In the genomic region with DNA sequence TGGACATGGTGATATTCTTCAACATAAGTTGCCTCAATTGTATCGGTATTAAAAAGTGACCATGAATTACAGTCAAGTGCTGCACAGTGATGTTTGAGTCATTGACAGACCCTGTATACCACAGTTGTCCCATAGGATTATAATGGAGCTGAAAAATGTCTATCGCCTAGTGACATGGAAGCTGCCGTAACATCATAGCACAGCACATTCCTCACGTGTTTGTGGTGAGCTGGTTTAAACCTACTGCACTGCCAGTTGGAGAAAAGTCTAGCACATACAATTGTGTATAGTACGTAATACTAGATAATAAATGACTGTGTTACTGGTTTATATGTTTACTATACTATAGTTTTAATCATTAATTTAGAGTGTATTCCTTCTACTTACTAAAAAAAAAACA, we compare ENCODE assay signal across 22 cellular contexts.
A peak's percentile ranks its signal among the peaks of the same experiment; 100 is the strongest.
DNase-seq lines count a peak whose midpoint lies in the region; ATAC-seq and TF ChIP-seq lines count a peak whose summit lies in the region.
"Had no signal": no experiment of that assay in that cellular context is flagged by ENCODE, and none has a peak within 500 bp of the region (broad histone marks: within the 10 kb centered on the region; RNA-seq: fewer than 3 reads in every experiment).

No MANE protein-coding gene starts in this region.

- TF ChIP-seq CTCF in fibroblast of villous mesenchyme (IDR thresholded peaks at IDR 0.05; ENCODE audit: insufficient read depth, low read depth, low read length) (no peak), smooth muscle cell (IDR thresholded peaks at IDR 0.05; ENCODE audit: borderline replicate concordance, insufficient read depth, poor library complexity, severe bottlenecking) (no peak)

- 57% methylated on average over 5 of the region's 5 CpGs for WGBS in smooth muscle cell (ENCODE audit: low lambda C conversion rate)

- H3K36me3 ChIP-seq in smooth muscle cell (ENCODE audit: low read depth), result no peaks in the 10 kb centered on the region
- H3K36me3 ChIP-seq: esophagus muscularis mucosa, gastrocnemius medialis, Peyer's patch, prostate gland had no signal

- peak; percentile 65 for DNase-seq in EL
- peak; percentile 91 for DNase-seq in M059J (ENCODE audit: low read depth)
- peak; percentile 28 for DNase-seq in fibroblast of villous mesenchyme (ENCODE audit: low read depth)
- DNase-seq in smooth muscle cell (lab: John Stamatoyannopoulos, UW; ENCODE audit: unreplicated experiment), result no peak
- DNase-seq in hippocampal formation (lab: John Stamatoyannopoulos, UW), result no peak
- DNase-seq: activated CD8-positive, alpha-beta memory T cell treated with anti-CD3 and anti-CD28 coated beads for 24 hours; activated T-cell treated with anti-CD3 and anti-CD28 coated beads, Interleukin-2, amount 50 U/mL, for 1 hour; CD4-positive, alpha-beta T cell; endodermal cell; gastrocnemius medialis; NCI-H1048; NCI-H1694 treated with DMSO at 0.1 percent for 48 hours; NCI-H2171 treated with DMSO at 0.1 percent for 48 hours; NCI-H524 treated with DMSO at 0.1 percent for 48 hours; Peyer's patch; substantia nigra had no signal

- H3K4me3 ChIP-seq in fibroblast of villous mesenchyme (ENCODE audit: low read depth, low read length), result no peak overlapping the region
- H3K4me3 ChIP-seq in smooth muscle cell, result no peak overlapping the region
- H3K4me3 ChIP-seq: coronary artery, esophagus muscularis mucosa, gastrocnemius medialis, Peyer's patch, prostate gland had no signal

- peak overlapping the region; percentile 15 for H3K4me2 ChIP-seq in smooth muscle cell
- H3K4me2 ChIP-seq: KMS-11 had no signal

- H4K20me1 ChIP-seq in smooth muscle cell (ENCODE audit: low read depth), result no peaks in the 10 kb centered on the region

- no peak overlapping the region for H3K9ac ChIP-seq in smooth muscle cell (ENCODE audit: low read depth)
- H3K9ac ChIP-seq: KMS-11 had no signal

- ATAC-seq in GM19395 (IDR thresholded peaks at IDR 0.05; ENCODE audit: unreplicated experiment) (no peak), HG02610 (IDR thresholded peaks at IDR 0.05; ENCODE audit: unreplicated experiment) (no peak)
- ATAC-seq: gastrocnemius medialis had no signal

- no peaks in the 10 kb centered on the region for H3F3A ChIP-seq in smooth muscle cell (ENCODE audit: low read depth)

- no peak overlapping the region for H2AFZ ChIP-seq in smooth muscle cell (ENCODE audit: low read depth)

- H3K79me2 ChIP-seq in smooth muscle cell (ENCODE audit: low read depth), result no peaks in the 10 kb centered on the region

- no peak overlapping the region for H3K27ac ChIP-seq in smooth muscle cell (ENCODE audit: low read depth)
- H3K27ac ChIP-seq: coronary artery, esophagus muscularis mucosa, gastrocnemius medialis, KMS-11, Peyer's patch, prostate gland had no signal

- H3K9me3 ChIP-seq in smooth muscle cell (replicated peaks; ENCODE audit: low read depth), result no peaks in the 10 kb centered on the region
- H3K9me3 ChIP-seq: esophagus muscularis mucosa, gastrocnemius medialis, Peyer's patch, prostate gland had no signal

- H3K4me1 ChIP-seq in smooth muscle cell (ENCODE audit: low read depth), result peaks cover 4% of the 10 kb centered on the region
- H3K4me1 ChIP-seq: esophagus muscularis mucosa, Peyer's patch, prostate gland had no signal

- H3K27me3 ChIP-seq in smooth muscle cell (ENCODE audit: low read depth), result no peaks in the 10 kb centered on the region
- H3K27me3 ChIP-seq: gastrocnemius medialis, Peyer's patch had no signal

Comparison
In these comparisons a context has a peak if more than half of its experiments do, and no peak if none do; other contexts are left out.
1. DNase-seq: peak in EL (single experiment), M059J (single experiment) and fibroblast of villous mesenchyme (single experiment); none in smooth muscle cell (single experiment) and hippocampal formation (0 of 2).